ENCODE assay signal across 8 cellular contexts in the genomic region with DNA sequence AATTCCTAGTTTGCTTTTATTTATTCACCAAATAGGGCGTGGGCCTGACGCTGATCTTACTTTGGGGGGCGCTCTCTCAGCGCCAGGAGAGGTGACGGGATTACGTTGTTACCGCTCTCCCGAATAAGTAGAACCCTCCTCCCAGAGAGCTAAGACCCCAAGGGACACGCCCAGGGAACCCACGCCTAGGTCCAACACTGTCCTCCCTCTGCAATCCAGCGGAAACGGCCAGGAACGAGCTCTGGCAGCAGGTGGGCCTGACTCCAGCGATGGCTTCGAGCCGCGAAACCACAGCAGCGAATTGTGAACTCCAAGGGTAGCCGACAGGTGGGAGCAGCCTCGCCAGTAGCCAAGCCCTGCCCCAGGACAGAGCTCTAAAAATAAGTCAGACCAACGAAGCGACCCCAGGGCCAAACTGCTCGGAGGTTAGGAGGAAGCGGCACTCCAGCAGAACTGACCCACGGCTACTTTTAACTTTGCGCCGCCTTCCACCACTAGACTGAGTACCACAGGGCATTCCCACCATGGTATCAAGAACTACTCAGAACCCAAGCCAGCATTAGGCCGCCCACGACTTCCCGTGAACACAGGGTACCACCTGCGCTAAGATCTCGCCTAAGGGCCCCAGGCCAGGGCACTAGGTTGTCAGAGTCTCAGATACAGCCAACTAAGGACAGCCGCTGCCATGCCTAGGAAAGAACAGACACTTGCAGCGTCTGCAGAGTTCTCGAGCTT. TPM values are rescaled to one million over a fixed set of nuclear protein-coding genes. Genes with fewer than 3 reads are reported as not detected.
DNase-seq lines count a peak whose midpoint lies in the region; ATAC-seq and TF ChIP-seq lines count a peak whose summit lies in the region.

No MANE protein-coding gene starts in this region.

- peak; percentile 17 for DNase-seq in AG10803 (ENCODE audit: low read depth)
- no peak for DNase-seq in HFF-Myc (ENCODE audit: extremely low read depth, low read depth)
- peak; percentile 54 to 72 (median 65) for DNase-seq in Peyer's patch
- peak; percentile 14 for DNase-seq in activated gamma-delta T cell (lab: John Stamatoyannopoulos, UW)
- peak; percentile 29 for DNase-seq in germinal center (ENCODE audit: low spot score)
- peak; percentile 87 for DNase-seq in posterior vena cava (ENCODE audit: low spot score)
- DNase-seq in upper lobe of right lung: peak; percentile 76

- TF ChIP-seq CTCF in AG10803 (conservative IDR thresholded peaks at IDR 0.05; ENCODE audit: low read length) (no peak; the same call in 1 of the 2 replicates), HFF-Myc (IDR thresholded peaks at IDR 0.05; ENCODE audit: low read depth, low read length, missing control alignments) (peak; percentile 23), Peyer's patch (IDR thresholded peaks at IDR 0.05) (peak in 1 of 6 experiments; percentile 11), upper lobe of right lung (IDR thresholded peaks at IDR 0.05) (peak; percentile 18)

- H3K27me3 ChIP-seq in Peyer's patch (no peaks in the 10 kb centered on the region), upper lobe of right lung (no peaks in the 10 kb centered on the region)

- peaks cover 0 to 20% (median 2%) of the 10 kb centered on the region in 4 donors for H3K4me1 ChIP-seq in Peyer's patch
- peaks cover 26% of the 10 kb centered on the region for H3K4me1 ChIP-seq in upper lobe of right lung

- TF ChIP-seq POLR2A in Peyer's patch (IDR thresholded peaks at IDR 0.05): no peak

- H3K4me3 ChIP-seq in AG10803 (ENCODE audit: low read length) (peak overlapping the region; percentile 76), HFF-Myc (replicated peaks; ENCODE audit: low read depth, low read length) (peak overlapping the region; percentile 93), Peyer's patch (peak overlapping the region; percentile 55 to 98 (median 81)), upper lobe of right lung (peak overlapping the region; percentile 94)

- H3K9me3 ChIP-seq in Peyer's patch (no peaks in the 10 kb centered on the region), upper lobe of right lung (no peaks in the 10 kb centered on the region)

- intact Hi-C loops in posterior vena cava (cut with DNase I) (no loop called here), upper lobe of right lung (cut with DNase I) (no loop called here)

- ATAC-seq in upper lobe of right lung: no peak
- no peak for ATAC-seq in HG03342 (IDR thresholded peaks at IDR 0.05; ENCODE audit: unreplicated experiment)

- H3K36me3 ChIP-seq in Peyer's patch: no peaks in the 10 kb centered on the region
- H3K36me3 ChIP-seq in upper lobe of right lung: no peaks in the 10 kb centered on the region

- peak overlapping the region; percentile 97 to 99 (median 98) for H3K27ac ChIP-seq in Peyer's patch
- H3K27ac ChIP-seq in upper lobe of right lung: peak overlapping the region; percentile 92

RNA-seq across cellular contexts. Expression of gene SIN3A, which starts 1.6 kb away (rescaled TPM):
- 10 to 100 TPM; 31.5 to 53.6 (median 35.2) TPM for total RNA-seq in Peyer's patch
- total RNA-seq in posterior vena cava: 10 to 100 TPM; 47.8 to 47.9 TPM
- total RNA-seq in upper lobe of right lung: 56.0 TPM
